22 cellular contexts compared by ENCODE assay signal in genomic region chr2:124267821-124268220, GRCh38.
DNase-seq lines count a peak whose midpoint lies in the region; TF ChIP-seq lines count a peak whose summit lies in the region.
"Had no signal": no experiment of that assay in that cellular context is flagged by ENCODE, and none has a peak within 500 bp of the region (broad histone marks: within the 10 kb centered on the region; RNA-seq: fewer than 3 reads in every experiment).

No MANE protein-coding gene starts in this region.

- no peaks in the 10 kb centered on the region for H3K4me1 Mint-ChIP-seq in activated CD4-positive, alpha-beta T cell treated with anti-CD3 and anti-CD28 coated beads, Interleukin-2, amount 10 ng/mL, durations not matched to agents 24 days and 14 days
- H3K4me1 Mint-ChIP-seq: activated CD8-positive, alpha-beta memory T cell treated with anti-CD3 and anti-CD28 coated beads, Interleukin-2, amount 10 ng/mL, durations not matched to agents 7 days and 5 days; stimulated activated naive B cell treated with anti-CD40 and anti-IgM and Interleukin-4, amounts not matched to agents 10 μg/mL and 1 μg/mL and 100 μg/mL, for 72 hours had no signal

- peaks cover 9% of the 10 kb centered on the region for H3K9me3 Mint-ChIP-seq in activated CD4-positive, alpha-beta T cell treated with anti-CD3 and anti-CD28 coated beads, Interleukin-2, amount 10 ng/mL, durations not matched to agents 24 days and 14 days
- H3K9me3 Mint-ChIP-seq: endodermal cell had no signal

- H3K27ac Mint-ChIP-seq in activated CD4-positive, alpha-beta T cell treated with anti-CD3 and anti-CD28 coated beads, Interleukin-2, amount 10 ng/mL, durations not matched to agents 24 days and 14 days: no peak overlapping the region
- H3K27ac Mint-ChIP-seq: activated CD8-positive, alpha-beta memory T cell treated with anti-CD3 and anti-CD28 coated beads, Interleukin-2, amount 10 ng/mL, durations not matched to agents 7 days and 5 days; activated naive CD4-positive, alpha-beta T cell treated with anti-CD3 and anti-CD28 coated beads, Interleukin-2, amount 50 U/mL, for 72 hours; activated T-helper 1 cell treated with anti-CD3 and anti-CD28 coated beads, Interleukin-12 subunit alpha, Interleukin-12 subunit beta, Interleukin-2, Interleukin-4 antibody, amounts not matched to agents 30 ng/mL and 10 ng/mL and 1 ng/mL, durations not matched to agents 14 hours and 24 hours and 36 hours; endodermal cell; stimulated activated naive B cell treated with anti-CD40 and anti-IgM and Interleukin-4, amounts not matched to agents 10 μg/mL and 1 μg/mL and 100 μg/mL, for 72 hours had no signal

- H3K79me2 ChIP-seq in fibroblast of lung (ENCODE audit: control insufficient read depth, insufficient read depth, low read length): no peaks in the 10 kb centered on the region
- H3K79me2 ChIP-seq in osteoblast (ENCODE audit: insufficient read depth, low read length): no peaks in the 10 kb centered on the region

- no peaks in the 10 kb centered on the region for H3K36me3 Mint-ChIP-seq in activated CD4-positive, alpha-beta T cell treated with anti-CD3 and anti-CD28 coated beads, Interleukin-2, amount 10 ng/mL, durations not matched to agents 24 days and 14 days (ENCODE audit: low read depth)
- H3K36me3 Mint-ChIP-seq: activated CD8-positive, alpha-beta memory T cell treated with anti-CD3 and anti-CD28 coated beads, Interleukin-2, amount 10 ng/mL, durations not matched to agents 7 days and 5 days; activated naive CD4-positive, alpha-beta T cell treated with anti-CD3 and anti-CD28 coated beads, Interleukin-2, amount 50 U/mL, for 72 hours; stimulated activated naive B cell treated with anti-CD40 and anti-IgM and Interleukin-4, amounts not matched to agents 10 μg/mL and 1 μg/mL and 100 μg/mL, for 72 hours had no signal

- no peaks in the 10 kb centered on the region for H3K9me3 ChIP-seq in fibroblast of lung (ENCODE audit: control insufficient read depth, insufficient read depth, low read depth, low read length)
- no peaks in the 10 kb centered on the region for H3K9me3 ChIP-seq in osteoblast (ENCODE audit: low read depth, low read length)
- H3K9me3 ChIP-seq: body of pancreas, colonic mucosa, thyroid gland had no signal

- H2AFZ ChIP-seq in fibroblast of lung (ENCODE audit: low read length): no peak overlapping the region
- no peak overlapping the region for H2AFZ ChIP-seq in osteoblast (ENCODE audit: low read length)

- H3K36me3 ChIP-seq in fibroblast of lung (ENCODE audit: control insufficient read depth, insufficient read depth, low read length): no peaks in the 10 kb centered on the region
- no peaks in the 10 kb centered on the region for H3K36me3 ChIP-seq in osteoblast (ENCODE audit: insufficient read depth, low read length)
- H3K36me3 ChIP-seq: colonic mucosa, thyroid gland had no signal

- no peak overlapping the region for H3K27ac ChIP-seq in fibroblast of lung (ENCODE audit: insufficient read depth, low read length)
- no peak overlapping the region for H3K27ac ChIP-seq in osteoblast (ENCODE audit: low read depth, low read length)
- H3K27ac ChIP-seq: body of pancreas, colonic mucosa, thyroid gland had no signal

- DNase-seq in GM04504 (ENCODE audit: low read depth): peak; percentile 47
- peak; percentile 4 for DNase-seq in OCI-M1 (lab: John Stamatoyannopoulos, UW)
- peak; percentile 69 to 70 for DNase-seq in fibroblast of lung (ENCODE audit: low read depth in 2 of 2)
- DNase-seq in osteoblast (ENCODE audit: insufficient read length, low spot score, missing footprints): peak; percentile 55
- no peak for DNase-seq in activated CD4-positive, alpha-beta T cell treated with anti-CD3 and anti-CD28 coated beads, Interleukin-2, amount 10 ng/mL, durations not matched to agents 24 days and 14 days
- DNase-seq in NCI-H2081 (lab: John Stamatoyannopoulos, UW): no peak
- DNase-seq in SW 1271 (lab: John Stamatoyannopoulos, UW): no peak
- no peak for DNase-seq in ecto neural progenitor cell (ENCODE audit: low spot score)
- DNase-seq: activated CD8-positive, alpha-beta memory T cell treated with anti-CD3 and anti-CD28 coated beads, Interleukin-2, amount 10 ng/mL, durations not matched to agents 7 days and 5 days; body of pancreas; colonic mucosa; endodermal cell; GF-D8; H7; hypothalamus; NCI-H1105 treated with DMSO at 0.1 percent for 48 hours; NCI-H2081 treated with DMSO at 0.1 percent for 48 hours; NCI-H446; stimulated activated naive B cell treated with anti-CD40 and anti-IgM and Interleukin-4, amounts not matched to agents 10 μg/mL and 1 μg/mL and 100 μg/mL, for 72 hours; thyroid gland had no signal

- H3K4me1 ChIP-seq in fibroblast of lung (ENCODE audit: control insufficient read depth, extremely low read depth, insufficient read depth, low read length) (no peaks in the 10 kb centered on the region), osteoblast (ENCODE audit: insufficient read depth, low read length) (no peaks in the 10 kb centered on the region)
- H3K4me1 ChIP-seq: body of pancreas, colonic mucosa, thyroid gland had no signal

- H3K9ac ChIP-seq in fibroblast of lung (ENCODE audit: insufficient read depth, low read length): no peak overlapping the region

- H3K4me2 ChIP-seq in fibroblast of lung (ENCODE audit: extremely low read depth, insufficient read depth, low read length): no peak overlapping the region
- no peak overlapping the region for H3K4me2 ChIP-seq in osteoblast (ENCODE audit: insufficient read depth, low read length)

- TF ChIP-seq CTCF in fibroblast of lung (conservative IDR thresholded peaks at IDR 0.05 in 1 of 2, IDR thresholded peaks at IDR 0.05 in 1 of 2; ENCODE audit: low read depth in 1 of 2, low read length in 2 of 2): no peak
- TF ChIP-seq CTCF in osteoblast (IDR thresholded peaks at IDR 0.05; ENCODE audit: extremely low read depth, low read depth, low read length): no peak

- H3K27me3 ChIP-seq in fibroblast of lung (ENCODE audit: control insufficient read depth, insufficient read depth, low read length): no peaks in the 10 kb centered on the region
- H3K27me3 ChIP-seq in osteoblast (ENCODE audit: insufficient read depth, low read length): no peaks in the 10 kb centered on the region
- H3K27me3 ChIP-seq: body of pancreas, colonic mucosa, thyroid gland had no signal

- H3K4me3 Mint-ChIP-seq in activated CD4-positive, alpha-beta T cell treated with anti-CD3 and anti-CD28 coated beads, Interleukin-2, amount 10 ng/mL, durations not matched to agents 24 days and 14 days: no peak overlapping the region
- H3K4me3 Mint-ChIP-seq: activated CD8-positive, alpha-beta memory T cell treated with anti-CD3 and anti-CD28 coated beads, Interleukin-2, amount 10 ng/mL, durations not matched to agents 7 days and 5 days; activated T-helper 1 cell treated with anti-CD3 and anti-CD28 coated beads, Interleukin-12 subunit alpha, Interleukin-12 subunit beta, Interleukin-2, Interleukin-4 antibody, amounts not matched to agents 30 ng/mL and 10 ng/mL and 1 ng/mL, durations not matched to agents 14 hours and 24 hours and 36 hours; endodermal cell; stimulated activated naive B cell treated with anti-CD40 and anti-IgM and Interleukin-4, amounts not matched to agents 10 μg/mL and 1 μg/mL and 100 μg/mL, for 72 hours had no signal

- intact Hi-C loops in activated CD4-positive, alpha-beta T cell treated with anti-CD3 and anti-CD28 coated beads, Interleukin-2, amount 10 ng/mL, durations not matched to agents 24 days and 14 days (cut with micrococcal nuclease): no loop called here

- H4K20me1 ChIP-seq in fibroblast of lung (ENCODE audit: control insufficient read depth, extremely low read depth, insufficient read depth, low read length) (no peaks in the 10 kb centered on the region), osteoblast (ENCODE audit: insufficient read depth, low read length) (no peaks in the 10 kb centered on the region)

- no peak overlapping the region for H3K4me3 ChIP-seq in fibroblast of lung (replicated peaks in 1 of 4; ENCODE audit: control extremely low read depth in 1 of 4, insufficient read depth in 1 of 4, low read depth in 3 of 4, low read length in 4 of 4)
- no peak overlapping the region for H3K4me3 ChIP-seq in osteoblast (ENCODE audit: insufficient read depth, low read length)
- H3K4me3 ChIP-seq: body of pancreas, colonic mucosa, thyroid gland had no signal

- H3K27me3 Mint-ChIP-seq in activated CD4-positive, alpha-beta T cell treated with anti-CD3 and anti-CD28 coated beads, Interleukin-2, amount 10 ng/mL, durations not matched to agents 24 days and 14 days: no peaks in the 10 kb centered on the region
- H3K27me3 Mint-ChIP-seq: activated CD8-positive, alpha-beta memory T cell treated with anti-CD3 and anti-CD28 coated beads, Interleukin-2, amount 10 ng/mL, durations not matched to agents 7 days and 5 days; stimulated activated naive B cell treated with anti-CD40 and anti-IgM and Interleukin-4, amounts not matched to agents 10 μg/mL and 1 μg/mL and 100 μg/mL, for 72 hours had no signal

Comparison
In these comparisons a context has a peak if more than half of its experiments do, and no peak if none do; other contexts are left out.
1. DNase-seq: peak in GM04504 (single experiment), OCI-M1 (single experiment), fibroblast of lung (2 of 2) and osteoblast (single experiment); none in activated CD4-positive, alpha-beta T cell treated with anti-CD3 and anti-CD28 coated beads, Interleukin-2, amount 10 ng/mL, durations not matched to agents 24 days and 14 days (single experiment), NCI-H2081 (0 of 2), SW 1271 (0 of 2) and ecto neural progenitor cell (single experiment).